12 cellular contexts compared by ENCODE assay signal in the genomic region with DNA sequence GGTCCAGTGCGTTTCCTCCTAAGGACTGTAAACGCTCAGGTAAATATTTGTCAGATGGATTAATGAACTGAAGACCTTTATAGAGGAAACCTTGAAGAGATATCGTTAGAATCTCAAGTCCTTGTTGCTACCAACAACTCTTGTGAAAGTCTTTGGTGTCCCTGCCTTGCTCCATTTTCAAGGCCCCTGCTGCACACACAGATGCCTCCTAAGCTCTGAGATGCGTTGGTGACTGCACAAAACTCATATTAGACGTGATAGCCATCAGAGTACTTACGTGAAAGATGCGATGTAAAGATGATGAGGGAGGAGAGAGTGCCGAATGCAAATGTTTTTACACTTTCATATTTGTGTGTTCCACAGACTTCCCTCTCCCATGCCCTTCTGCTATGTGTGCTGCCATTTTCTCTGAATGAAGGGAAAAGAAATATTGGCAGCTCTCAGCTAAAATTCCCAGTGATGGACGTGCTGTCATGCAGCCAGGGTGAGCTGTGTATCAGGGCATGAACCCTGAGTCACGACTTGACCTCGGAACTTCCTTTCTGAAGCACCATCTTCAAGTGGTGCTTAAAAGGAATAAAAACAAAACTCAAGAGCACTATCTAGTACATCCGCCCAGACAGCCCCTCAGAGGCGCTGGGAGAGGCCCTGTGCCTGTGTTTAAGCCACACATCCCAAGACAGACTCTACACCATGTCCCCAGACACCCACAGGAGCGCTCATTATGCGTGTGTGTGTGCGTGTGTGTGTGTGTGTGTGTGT.
DNase-seq lines count a peak whose midpoint lies in the region; ATAC-seq and TF ChIP-seq lines count a peak whose summit lies in the region.
"Had no signal": no experiment of that assay in that cellular context is flagged by ENCODE, and none has a peak within 500 bp of the region (broad histone marks: within the 10 kb centered on the region; RNA-seq: fewer than 3 reads in every experiment).

No MANE protein-coding gene starts in this region.

- intact Hi-C loops in CD8-positive, alpha-beta T cell (cut with DNase I, micrococcal nuclease) = no loop called here
- intact Hi-C loops in activated CD4-positive, alpha-beta memory T cell treated with anti-CD3 and anti-CD28 coated beads for 36 hours (cut with micrococcal nuclease) = no loop called here
- intact Hi-C loops in mucosa of descending colon (cut with DNase I, micrococcal nuclease) = no loop called here
- intact Hi-C loops in lower leg skin (cut with DNase I; ENCODE audit: low total_unique reads) = no loop called here

- H3K9me3 ChIP-seq in CD8-positive, alpha-beta T cell (ENCODE audit: low read length) = no peaks in the 10 kb centered on the region
- no peaks in the 10 kb centered on the region for H3K9me3 ChIP-seq in mucosa of descending colon
- H3K9me3 ChIP-seq: ascending aorta, tibial artery had no signal

- no peak for TF ChIP-seq CTCF in CD8-positive, alpha-beta T cell (IDR thresholded peaks at IDR 0.05)
- TF ChIP-seq CTCF in mucosa of descending colon (IDR thresholded peaks at IDR 0.05) (no peak), lower leg skin (IDR thresholded peaks at IDR 0.05) (no peak)

- POLR2A ChIA-PET in CD8-positive, alpha-beta T cell (lab: Charles Lee) = interaction anchor here (1.1 kb wide), 1 partner anchor 31 kb away, joined by 3 read pairs; no protein-coding TSS in a partner anchor
- POLR2A ChIA-PET in activated CD4-positive, alpha-beta memory T cell treated with anti-CD3 and anti-CD28 coated beads for 36 hours (lab: Charles Lee) = interaction anchor here (1.0 to 2.5 kb wide), 6 partner anchors 10 to 46 kb away, joined by 3 to 12 read pairs (median 4); no protein-coding TSS in a partner anchor

- 82% methylated on average over 16 of the region's 16 CpGs for WGBS in lower leg skin, 2 donors

- H3K27me3 ChIP-seq in CD8-positive, alpha-beta T cell (ENCODE audit: insufficient read depth, low read length) = no peaks in the 10 kb centered on the region
- H3K27me3 ChIP-seq: ascending aorta, tibial artery had no signal

- peaks cover 3% of the 10 kb centered on the region for H3K36me3 Mint-ChIP-seq in CD8-positive, alpha-beta T cell
- H3K36me3 Mint-ChIP-seq in IgD-negative memory B cell = no peaks in the 10 kb centered on the region
- H3K36me3 Mint-ChIP-seq in activated CD4-positive, alpha-beta memory T cell treated with anti-CD3 and anti-CD28 coated beads for 36 hours = peaks cover 8% of the 10 kb centered on the region

- no peaks in the 10 kb centered on the region for H3K9me3 Mint-ChIP-seq in CD8-positive, alpha-beta T cell
- no peaks in the 10 kb centered on the region for H3K9me3 Mint-ChIP-seq in IgD-negative memory B cell
- H3K9me3 Mint-ChIP-seq in activated CD4-positive, alpha-beta memory T cell treated with anti-CD3 and anti-CD28 coated beads for 36 hours = no peaks in the 10 kb centered on the region
- H3K9me3 Mint-ChIP-seq: nephron had no signal

- peak in 5 of 7 experiments; percentile 37 to 70 (median 54) for DNase-seq in CD8-positive, alpha-beta T cell
- DNase-seq in activated CD4-positive, alpha-beta memory T cell treated with anti-CD3 and anti-CD28 coated beads for 36 hours = peak; percentile 76
- DNase-seq in mucosa of descending colon (peak in 1 of 3 donors; percentile 24), lower leg skin (ENCODE audit: low spot score in 2 of 2) (no peak), NCI-H526 treated with DMSO at 0.1 percent for 48 hours (lab: John Stamatoyannopoulos, UW) (no peak), iPS-NIHi11 (ENCODE audit: low spot score) (no peak), amygdala (lab: John Stamatoyannopoulos, UW) (no peak)
- DNase-seq: GOT3 had no signal

- H3K27ac ChIP-seq in CD8-positive, alpha-beta T cell (ENCODE audit: low read depth, low read length) = peak overlapping the region; percentile 3
- H3K27ac ChIP-seq: ascending aorta, tibial artery had no signal

- H3K27ac Mint-ChIP-seq in CD8-positive, alpha-beta T cell = peak overlapping the region; percentile 90
- H3K27ac Mint-ChIP-seq in IgD-negative memory B cell = peak overlapping the region; percentile 53 to 97 (median 86)
- peak overlapping the region; percentile 63 for H3K27ac Mint-ChIP-seq in activated CD4-positive, alpha-beta memory T cell treated with anti-CD3 and anti-CD28 coated beads for 36 hours
- H3K27ac Mint-ChIP-seq: nephron had no signal

- peak; percentile 32 for ATAC-seq in CD8-positive, alpha-beta T cell
- ATAC-seq in mucosa of descending colon = peak; percentile 35

- H3K36me3 ChIP-seq in CD8-positive, alpha-beta T cell (ENCODE audit: insufficient read depth, low read length) = no peaks in the 10 kb centered on the region
- H3K36me3 ChIP-seq in mucosa of descending colon (ENCODE audit: low read depth) = no peaks in the 10 kb centered on the region
- H3K36me3 ChIP-seq: ascending aorta, tibial artery had no signal

- peaks cover 57% of the 10 kb centered on the region for H3K4me1 Mint-ChIP-seq in CD8-positive, alpha-beta T cell (ENCODE audit: low read depth)
- H3K4me1 Mint-ChIP-seq in IgD-negative memory B cell = peaks cover 36 to 44% (median 39%) of the 10 kb centered on the region in 3 donors
- peaks cover 60% of the 10 kb centered on the region for H3K4me1 Mint-ChIP-seq in activated CD4-positive, alpha-beta memory T cell treated with anti-CD3 and anti-CD28 coated beads for 36 hours (ENCODE audit: low read depth)

- CTCF ChIA-PET in CD8-positive, alpha-beta T cell (lab: Charles Lee) = interaction anchor here (0.5 to 2.6 kb wide), 6 partner anchors 11 to 431 kb away, joined by 3 to 9 read pairs (median 3); no protein-coding TSS in a partner anchor
- CTCF ChIA-PET in activated CD4-positive, alpha-beta memory T cell treated with anti-CD3 and anti-CD28 coated beads for 36 hours (lab: Charles Lee) = interaction anchor here (1.1 to 9.5 kb wide), 8 partner anchors 11 to 393 kb away, joined by 3 to 86 read pairs (median 3); no protein-coding TSS in a partner anchor

- peak overlapping the region; percentile 18 for H3K4me3 Mint-ChIP-seq in CD8-positive, alpha-beta T cell
- H3K4me3 Mint-ChIP-seq in IgD-negative memory B cell = peak overlapping the region; percentile 38 to 87 (median 52)
- peak overlapping the region; percentile 69 for H3K4me3 Mint-ChIP-seq in activated CD4-positive, alpha-beta memory T cell treated with anti-CD3 and anti-CD28 coated beads for 36 hours
- H3K4me3 Mint-ChIP-seq: nephron had no signal

- no peaks in the 10 kb centered on the region for H3K27me3 Mint-ChIP-seq in CD8-positive, alpha-beta T cell (ENCODE audit: low read depth)
- peaks cover 6% of the 10 kb centered on the region for H3K27me3 Mint-ChIP-seq in IgD-negative memory B cell
- no peaks in the 10 kb centered on the region for H3K27me3 Mint-ChIP-seq in activated CD4-positive, alpha-beta memory T cell treated with anti-CD3 and anti-CD28 coated beads for 36 hours

- peaks cover 47% of the 10 kb centered on the region for H3K4me1 ChIP-seq in CD8-positive, alpha-beta T cell (ENCODE audit: insufficient read depth, low read length)
- H3K4me1 ChIP-seq in mucosa of descending colon (ENCODE audit: low read depth) = peaks cover 2% of the 10 kb centered on the region

- TF ChIP-seq POLR2A in lower leg skin (IDR thresholded peaks at IDR 0.05) = no peak

- no peak overlapping the region for H3K4me3 ChIP-seq in CD8-positive, alpha-beta T cell (ENCODE audit: low read depth, low read length)
- no peak overlapping the region for H3K4me3 ChIP-seq in mucosa of descending colon
- no peak overlapping the region for H3K4me3 ChIP-seq in lower leg skin (ENCODE audit: low read depth, poor library complexity, severe bottlenecking)
- H3K4me3 ChIP-seq: ascending aorta, tibial artery had no signal

Comparison
In these comparisons a context has a peak if more than half of its experiments do, and no peak if none do; other contexts are left out.
1. DNase-seq: peak in CD8-positive, alpha-beta T cell (5 of 7) and activated CD4-positive, alpha-beta memory T cell treated with anti-CD3 and anti-CD28 coated beads for 36 hours (single experiment); none in lower leg skin (0 of 2), NCI-H526 treated with DMSO at 0.1 percent for 48 hours (single experiment), iPS-NIHi11 (single experiment) and amygdala (0 of 56).
2. H3K4me3 Mint-ChIP-seq: peak in every context shown above with its lines; median percentile 69 in activated CD4-positive, alpha-beta memory T cell treated with anti-CD3 and anti-CD28 coated beads for 36 hours; 52 in IgD-negative memory B cell; 18 in CD8-positive, alpha-beta T cell.
3. Peak in every context shown above with its lines, with median percentiles within 50 percentile points of each other: H3K27ac Mint-ChIP-seq.